In the genomic region with DNA sequence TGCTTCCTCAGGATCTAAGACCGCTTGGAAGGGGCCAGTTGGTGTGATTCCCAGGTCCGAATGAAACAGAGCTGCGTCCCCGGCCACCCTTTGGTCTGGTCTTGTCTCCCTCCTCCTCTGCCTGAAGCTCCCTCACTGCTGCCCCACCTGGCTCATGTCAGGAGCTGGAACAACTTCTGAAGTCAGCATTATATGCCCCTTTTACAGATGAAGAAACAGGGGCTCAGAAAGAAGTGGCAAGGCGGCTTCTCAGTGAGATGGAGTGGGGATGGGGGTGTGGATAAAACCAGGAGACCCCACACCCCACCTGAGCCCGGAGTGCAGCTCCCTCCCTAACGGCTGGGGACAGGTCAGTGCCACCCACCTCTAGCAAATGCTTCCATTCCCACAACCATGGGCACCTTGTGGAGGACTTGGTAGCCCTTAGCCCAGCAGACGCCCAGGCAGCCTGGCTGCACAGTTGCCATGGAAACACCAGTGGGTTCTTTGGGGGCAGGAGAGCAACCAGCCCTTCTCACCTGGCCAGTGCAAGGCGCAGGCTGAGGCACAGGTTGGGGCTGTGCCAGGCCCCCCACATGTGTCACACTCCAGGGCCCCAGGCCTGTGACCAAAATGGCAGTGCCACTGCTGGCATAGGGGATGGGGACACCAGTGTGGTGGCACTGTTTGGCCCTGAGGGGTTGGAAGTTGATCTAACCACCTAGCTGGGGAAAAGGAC, we compare ENCODE assay signal across 1 cellular context.
A peak's percentile ranks its signal among the peaks of the same experiment; 100 is the strongest.
TF ChIP-seq lines count a peak whose summit lies in the region.

No MANE protein-coding gene starts in this region.

TF ChIP-seq in HepG2, 621 proteins besides CTCF, POLR2A, EP300 and RAD21 (continued from another document):
- TF ChIP-seq, protein P1, sequence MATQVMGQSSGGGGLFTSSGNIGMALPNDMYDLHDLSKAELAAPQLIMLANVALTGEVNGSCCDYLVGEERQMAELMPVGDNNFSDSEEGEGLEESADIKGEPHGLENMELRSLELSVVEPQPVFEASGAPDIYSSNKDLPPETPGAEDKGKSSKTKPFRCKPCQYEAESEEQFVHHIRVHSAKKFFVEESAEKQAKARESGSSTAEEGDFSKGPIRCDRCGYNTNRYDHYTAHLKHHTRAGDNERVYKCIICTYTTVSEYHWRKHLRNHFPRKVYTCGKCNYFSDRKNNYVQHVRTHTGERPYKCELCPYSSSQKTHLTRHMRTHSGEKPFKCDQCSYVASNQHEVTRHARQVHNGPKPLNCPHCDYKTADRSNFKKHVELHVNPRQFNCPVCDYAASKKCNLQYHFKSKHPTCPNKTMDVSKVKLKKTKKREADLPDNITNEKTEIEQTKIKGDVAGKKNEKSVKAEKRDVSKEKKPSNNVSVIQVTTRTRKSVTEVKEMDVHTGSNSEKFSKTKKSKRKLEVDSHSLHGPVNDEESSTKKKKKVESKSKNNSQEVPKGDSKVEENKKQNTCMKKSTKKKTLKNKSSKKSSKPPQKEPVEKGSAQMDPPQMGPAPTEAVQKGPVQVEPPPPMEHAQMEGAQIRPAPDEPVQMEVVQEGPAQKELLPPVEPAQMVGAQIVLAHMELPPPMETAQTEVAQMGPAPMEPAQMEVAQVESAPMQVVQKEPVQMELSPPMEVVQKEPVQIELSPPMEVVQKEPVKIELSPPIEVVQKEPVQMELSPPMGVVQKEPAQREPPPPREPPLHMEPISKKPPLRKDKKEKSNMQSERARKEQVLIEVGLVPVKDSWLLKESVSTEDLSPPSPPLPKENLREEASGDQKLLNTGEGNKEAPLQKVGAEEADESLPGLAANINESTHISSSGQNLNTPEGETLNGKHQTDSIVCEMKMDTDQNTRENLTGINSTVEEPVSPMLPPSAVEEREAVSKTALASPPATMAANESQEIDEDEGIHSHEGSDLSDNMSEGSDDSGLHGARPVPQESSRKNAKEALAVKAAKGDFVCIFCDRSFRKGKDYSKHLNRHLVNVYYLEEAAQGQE (IDR thresholded peaks at IDR 0.05; ENCODE audit: borderline replicate concordance in 1 of 2, low read depth in 1 of 2, low read length in 2 of 2): no peak
- TF ChIP-seq HOXD1 (CRISPR knock-in tag; IDR thresholded peaks at IDR 0.05) (no peak), NONO (IDR thresholded peaks at IDR 0.05) (no peak), NONO (CRISPR knock-in tag; conservative IDR thresholded peaks at IDR 0.05) (no peak), PCBP1 (IDR thresholded peaks at IDR 0.05; ENCODE audit: borderline replicate concordance, low read depth, low read length) (no peak), ZFP36L1 (CRISPR knock-in tag; IDR thresholded peaks at IDR 0.05) (no peak), HOXA3 (CRISPR knock-in tag; IDR thresholded peaks at IDR 0.05) (no peak), RFX3 (CRISPR knock-in tag; IDR thresholded peaks at IDR 0.05) (peak; percentile 60), MXD4 (CRISPR knock-in tag; IDR thresholded peaks at IDR 0.05) (no peak), NR1H2 (CRISPR knock-in tag; IDR thresholded peaks at IDR 0.05; ENCODE audit: borderline replicate concordance, low read depth) (no peak), ELF1 (CRISPR knock-in tag; IDR thresholded peaks at IDR 0.05) (no peak), ZNF776 (CRISPR knock-in tag; IDR thresholded peaks at IDR 0.05) (no peak), CCAR2 (optimal IDR thresholded peaks at IDR 0.05; ENCODE audit: low read depth, low read length) (no peak), ZFP36L2 (CRISPR knock-in tag; IDR thresholded peaks at IDR 0.05) (no peak), ZNF546 (CRISPR knock-in tag; conservative IDR thresholded peaks at IDR 0.05) (no peak), BHLHE40 (IDR thresholded peaks at IDR 0.05; ENCODE audit: low read length) (no peak), ZNF615 (CRISPR knock-in tag; IDR thresholded peaks at IDR 0.05; ENCODE audit: borderline replicate concordance) (no peak), MAFF (IDR thresholded peaks at IDR 0.05; ENCODE audit: low read depth, low read length) (no peak), HNRNPL (IDR thresholded peaks at IDR 0.05; ENCODE audit: low read depth, low read length) (peak; percentile 88; the same call in 1 of the 2 replicates), ZNF614 (CRISPR knock-in tag; IDR thresholded peaks at IDR 0.05; ENCODE audit: borderline replicate concordance) (0 out of 2 replicates have a peak, but pooled peaks have one; percentile 26), TARDBP (CRISPR knock-in tag; IDR thresholded peaks at IDR 0.05) (no peak)
- TF ChIP-seq, protein P2, sequence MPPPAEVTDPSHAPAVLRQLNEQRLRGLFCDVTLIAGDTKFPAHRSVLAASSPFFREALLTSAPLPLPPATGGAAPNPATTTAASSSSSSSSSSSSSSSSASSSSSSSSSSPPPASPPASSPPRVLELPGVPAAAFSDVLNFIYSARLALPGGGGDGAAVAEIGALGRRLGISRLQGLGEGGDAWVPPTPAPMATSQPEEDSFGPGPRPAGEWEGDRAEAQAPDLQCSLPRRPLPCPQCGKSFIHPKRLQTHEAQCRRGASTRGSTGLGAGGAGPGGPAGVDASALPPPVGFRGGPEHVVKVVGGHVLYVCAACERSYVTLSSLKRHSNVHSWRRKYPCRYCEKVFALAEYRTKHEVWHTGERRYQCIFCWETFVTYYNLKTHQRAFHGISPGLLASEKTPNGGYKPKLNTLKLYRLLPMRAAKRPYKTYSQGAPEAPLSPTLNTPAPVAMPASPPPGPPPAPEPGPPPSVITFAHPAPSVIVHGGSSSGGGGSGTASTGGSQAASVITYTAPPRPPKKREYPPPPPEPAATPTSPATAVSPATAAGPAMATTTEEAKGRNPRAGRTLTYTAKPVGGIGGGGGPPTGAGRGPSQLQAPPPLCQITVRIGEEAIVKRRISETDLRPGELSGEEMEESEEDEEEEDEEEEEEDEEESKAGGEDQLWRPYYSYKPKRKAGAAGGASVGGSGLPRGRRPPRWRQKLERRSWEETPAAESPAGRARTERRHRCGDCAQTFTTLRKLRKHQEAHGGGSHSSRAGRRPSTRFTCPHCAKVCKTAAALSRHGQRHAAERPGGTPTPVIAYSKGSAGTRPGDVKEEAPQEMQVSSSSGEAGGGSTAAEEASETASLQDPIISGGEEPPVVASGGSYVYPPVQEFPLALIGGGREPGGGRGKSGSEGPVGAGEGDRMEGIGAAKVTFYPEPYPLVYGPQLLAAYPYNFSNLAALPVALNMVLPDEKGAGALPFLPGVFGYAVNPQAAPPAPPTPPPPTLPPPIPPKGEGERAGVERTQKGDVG (CRISPR knock-in tag; IDR thresholded peaks at IDR 0.05; ENCODE audit: borderline replicate concordance): 0 out of 2 replicates have a peak, but pooled peaks have one; percentile 14
- TF ChIP-seq, protein P3, sequence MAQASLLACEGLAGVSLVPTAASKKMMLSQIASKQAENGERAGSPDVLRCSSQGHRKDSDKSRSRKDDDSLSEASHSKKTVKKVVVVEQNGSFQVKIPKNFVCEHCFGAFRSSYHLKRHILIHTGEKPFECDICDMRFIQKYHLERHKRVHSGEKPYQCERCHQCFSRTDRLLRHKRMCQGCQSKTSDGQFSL (CRISPR knock-in tag; IDR thresholded peaks at IDR 0.05): no peak
- TF ChIP-seq, protein P4, sequence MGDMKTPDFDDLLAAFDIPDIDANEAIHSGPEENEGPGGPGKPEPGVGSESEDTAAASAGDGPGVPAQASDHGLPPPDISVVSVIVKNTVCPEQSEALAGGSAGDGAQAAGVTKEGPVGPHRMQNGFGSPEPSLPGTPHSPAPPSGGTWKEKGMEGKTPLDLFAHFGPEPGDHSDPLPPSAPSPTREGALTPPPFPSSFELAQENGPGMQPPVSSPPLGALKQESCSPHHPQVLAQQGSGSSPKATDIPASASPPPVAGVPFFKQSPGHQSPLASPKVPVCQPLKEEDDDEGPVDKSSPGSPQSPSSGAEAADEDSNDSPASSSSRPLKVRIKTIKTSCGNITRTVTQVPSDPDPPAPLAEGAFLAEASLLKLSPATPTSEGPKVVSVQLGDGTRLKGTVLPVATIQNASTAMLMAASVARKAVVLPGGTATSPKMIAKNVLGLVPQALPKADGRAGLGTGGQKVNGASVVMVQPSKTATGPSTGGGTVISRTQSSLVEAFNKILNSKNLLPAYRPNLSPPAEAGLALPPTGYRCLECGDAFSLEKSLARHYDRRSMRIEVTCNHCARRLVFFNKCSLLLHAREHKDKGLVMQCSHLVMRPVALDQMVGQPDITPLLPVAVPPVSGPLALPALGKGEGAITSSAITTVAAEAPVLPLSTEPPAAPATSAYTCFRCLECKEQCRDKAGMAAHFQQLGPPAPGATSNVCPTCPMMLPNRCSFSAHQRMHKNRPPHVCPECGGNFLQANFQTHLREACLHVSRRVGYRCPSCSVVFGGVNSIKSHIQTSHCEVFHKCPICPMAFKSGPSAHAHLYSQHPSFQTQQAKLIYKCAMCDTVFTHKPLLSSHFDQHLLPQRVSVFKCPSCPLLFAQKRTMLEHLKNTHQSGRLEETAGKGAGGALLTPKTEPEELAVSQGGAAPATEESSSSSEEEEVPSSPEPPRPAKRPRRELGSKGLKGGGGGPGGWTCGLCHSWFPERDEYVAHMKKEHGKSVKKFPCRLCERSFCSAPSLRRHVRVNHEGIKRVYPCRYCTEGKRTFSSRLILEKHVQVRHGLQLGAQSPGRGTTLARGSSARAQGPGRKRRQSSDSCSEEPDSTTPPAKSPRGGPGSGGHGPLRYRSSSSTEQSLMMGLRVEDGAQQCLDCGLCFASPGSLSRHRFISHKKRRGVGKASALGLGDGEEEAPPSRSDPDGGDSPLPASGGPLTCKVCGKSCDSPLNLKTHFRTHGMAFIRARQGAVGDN (CRISPR knock-in tag; IDR thresholded peaks at IDR 0.05): peak; percentile 57
- TF ChIP-seq, protein P5, sequence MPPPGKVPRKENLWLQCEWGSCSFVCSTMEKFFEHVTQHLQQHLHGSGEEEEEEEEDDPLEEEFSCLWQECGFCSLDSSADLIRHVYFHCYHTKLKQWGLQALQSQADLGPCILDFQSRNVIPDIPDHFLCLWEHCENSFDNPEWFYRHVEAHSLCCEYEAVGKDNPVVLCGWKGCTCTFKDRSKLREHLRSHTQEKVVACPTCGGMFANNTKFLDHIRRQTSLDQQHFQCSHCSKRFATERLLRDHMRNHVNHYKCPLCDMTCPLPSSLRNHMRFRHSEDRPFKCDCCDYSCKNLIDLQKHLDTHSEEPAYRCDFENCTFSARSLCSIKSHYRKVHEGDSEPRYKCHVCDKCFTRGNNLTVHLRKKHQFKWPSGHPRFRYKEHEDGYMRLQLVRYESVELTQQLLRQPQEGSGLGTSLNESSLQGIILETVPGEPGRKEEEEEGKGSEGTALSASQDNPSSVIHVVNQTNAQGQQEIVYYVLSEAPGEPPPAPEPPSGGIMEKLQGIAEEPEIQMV (CRISPR knock-in tag; IDR thresholded peaks at IDR 0.05; ENCODE audit: low read depth): no peak
- TF ChIP-seq, protein P6, sequence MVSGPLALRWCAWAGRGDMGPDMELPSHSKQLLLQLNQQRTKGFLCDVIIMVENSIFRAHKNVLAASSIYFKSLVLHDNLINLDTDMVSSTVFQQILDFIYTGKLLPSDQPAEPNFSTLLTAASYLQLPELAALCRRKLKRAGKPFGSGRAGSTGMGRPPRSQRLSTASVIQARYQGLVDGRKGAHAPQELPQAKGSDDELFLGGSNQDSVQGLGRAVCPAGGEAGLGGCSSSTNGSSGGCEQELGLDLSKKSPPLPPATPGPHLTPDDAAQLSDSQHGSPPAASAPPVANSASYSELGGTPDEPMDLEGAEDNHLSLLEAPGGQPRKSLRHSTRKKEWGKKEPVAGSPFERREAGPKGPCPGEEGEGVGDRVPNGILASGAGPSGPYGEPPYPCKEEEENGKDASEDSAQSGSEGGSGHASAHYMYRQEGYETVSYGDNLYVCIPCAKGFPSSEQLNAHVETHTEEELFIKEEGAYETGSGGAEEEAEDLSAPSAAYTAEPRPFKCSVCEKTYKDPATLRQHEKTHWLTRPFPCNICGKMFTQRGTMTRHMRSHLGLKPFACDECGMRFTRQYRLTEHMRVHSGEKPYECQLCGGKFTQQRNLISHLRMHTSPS (CRISPR knock-in tag; IDR thresholded peaks at IDR 0.05; ENCODE audit: low read depth): peak; percentile 72; the same call in 1 of the 2 replicates
- TF ChIP-seq, protein P7, sequence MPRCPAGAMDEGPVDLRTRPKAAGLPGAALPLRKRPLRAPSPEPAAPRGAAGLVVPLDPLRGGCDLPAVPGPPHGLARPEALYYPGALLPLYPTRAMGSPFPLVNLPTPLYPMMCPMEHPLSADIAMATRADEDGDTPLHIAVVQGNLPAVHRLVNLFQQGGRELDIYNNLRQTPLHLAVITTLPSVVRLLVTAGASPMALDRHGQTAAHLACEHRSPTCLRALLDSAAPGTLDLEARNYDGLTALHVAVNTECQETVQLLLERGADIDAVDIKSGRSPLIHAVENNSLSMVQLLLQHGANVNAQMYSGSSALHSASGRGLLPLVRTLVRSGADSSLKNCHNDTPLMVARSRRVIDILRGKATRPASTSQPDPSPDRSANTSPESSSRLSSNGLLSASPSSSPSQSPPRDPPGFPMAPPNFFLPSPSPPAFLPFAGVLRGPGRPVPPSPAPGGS (CRISPR knock-in tag; IDR thresholded peaks at IDR 0.05): 0 out of 2 replicates have a peak, but pooled peaks have one; percentile 30
